ENCODE assay signal across 9 cellular contexts in genomic region chr20:41619360-41620115, GRCh38. TPM values are rescaled to one million over a fixed set of nuclear protein-coding genes. Genes with fewer than 3 reads are reported as not detected.
A peak's percentile ranks its signal among the peaks of the same experiment; 100 is the strongest.
DNase-seq lines count a peak whose midpoint lies in the region; ATAC-seq and TF ChIP-seq lines count a peak whose summit lies in the region.
"Had no signal": no experiment of that assay in that cellular context is flagged by ENCODE, and none has a peak within 500 bp of the region (broad histone marks: within the 10 kb centered on the region; RNA-seq: fewer than 3 reads in every experiment).

No MANE protein-coding gene starts in this region.

- H2AK5ac ChIP-seq in trophoblast cell (ENCODE audit: low read length), result no peak overlapping the region

- H3K14ac ChIP-seq in trophoblast cell (ENCODE audit: low read length), result no peak overlapping the region

- no CpG with 5 or more reads among the region's 5 CpGs for WGBS in trophoblast cell (ENCODE audit: extremely low coverage, insufficient coverage, insufficient read length)

- DNase-seq in DMS 273 (lab: John Stamatoyannopoulos, UW; ENCODE audit: unreplicated experiment) (peak; percentile 38), DMS 273 treated with DMSO at 0.1 percent for 48 hours (lab: John Stamatoyannopoulos, UW) (no peak), NCI-H345 (lab: John Stamatoyannopoulos, UW) (peak; percentile 54), dorsolateral prefrontal cortex (no peak), trophoblast cell (no peak), NCI-H446 treated with DMSO at 0.1 percent for 48 hours (lab: John Stamatoyannopoulos, UW) (no peak), hippocampal formation (lab: John Stamatoyannopoulos, UW) (no peak)
- DNase-seq: activated effector memory CD4-positive, alpha-beta T cell treated with anti-CD3 and anti-CD28 coated beads, Interleukin-2, amount 50 U/mL, for 16 hours had no signal

- peaks cover 5% of the 10 kb centered on the region for H3K79me1 ChIP-seq in trophoblast cell (ENCODE audit: low read length)

- H2AFZ ChIP-seq in trophoblast cell (ENCODE audit: insufficient read depth, low read length, poor library complexity), result no peak overlapping the region

- no peak overlapping the region for H2BK5ac ChIP-seq in trophoblast cell (ENCODE audit: low read depth, low read length, poor library complexity)

- intact Hi-C loops in dorsolateral prefrontal cortex (cut with DNase I), result no loop called here

- H2BK120ac ChIP-seq in trophoblast cell (ENCODE audit: insufficient read depth, low read length, poor library complexity), result no peak overlapping the region

- H3K4me3 ChIP-seq in dorsolateral prefrontal cortex (peak overlapping the region; percentile 58 to 94 (median 80)), trophoblast cell (ENCODE audit: low read depth, low read length) (no peak overlapping the region)

- H3K27ac ChIP-seq in dorsolateral prefrontal cortex (peak overlapping the region in 55 of 59 donors; percentile 0 to 95 (median 85)), trophoblast cell (ENCODE audit: low read depth, low read length) (no peak overlapping the region)

- no peaks in the 10 kb centered on the region for H3K9me3 ChIP-seq in trophoblast cell (ENCODE audit: insufficient read depth, low read depth, low read length)

- no peak overlapping the region for H3K9ac ChIP-seq in trophoblast cell (ENCODE audit: low read length)

- peaks cover 0 to 6% of the 10 kb centered on the region in 2 experiments for H3K4me1 ChIP-seq in trophoblast cell (ENCODE audit: control insufficient read depth in 1 of 2, insufficient read depth in 2 of 2, low read length in 2 of 2)

- H2BK12ac ChIP-seq in trophoblast cell (ENCODE audit: low read length), result no peak overlapping the region

- H3K79me2 ChIP-seq in trophoblast cell (ENCODE audit: control insufficient read depth, insufficient read depth, low read length, poor library complexity), result peaks cover 9% of the 10 kb centered on the region

- ATAC-seq in HG03342 (IDR thresholded peaks at IDR 0.05; ENCODE audit: unreplicated experiment), result no peak

- H3K18ac ChIP-seq in trophoblast cell (ENCODE audit: low read length), result no peak overlapping the region

- no peaks in the 10 kb centered on the region for H3K36me3 ChIP-seq in trophoblast cell (ENCODE audit: control insufficient read depth in 1 of 2, insufficient read depth in 2 of 2, low read length in 2 of 2)

- H3K27me3 ChIP-seq in dorsolateral prefrontal cortex (no peaks in the 10 kb centered on the region), trophoblast cell (ENCODE audit: insufficient read depth, low read length) (no peaks in the 10 kb centered on the region)

- H3K23ac ChIP-seq in trophoblast cell (ENCODE audit: low read length), result no peak overlapping the region

- peak in 1 of 56 donors; percentile 12 for TF ChIP-seq CTCF in dorsolateral prefrontal cortex (IDR thresholded peaks at IDR 0.05 in 54 of 56, conservative IDR thresholded peaks at IDR 0.05 in 2 of 56; ENCODE audit: low read depth in 1 of 56, partially characterized antibody in 56 of 56)

- H4K8ac ChIP-seq in trophoblast cell (ENCODE audit: low read depth, low read length), result no peak overlapping the region

- no peak overlapping the region for H3K4ac ChIP-seq in trophoblast cell (ENCODE audit: low read depth, low read length)

- H4K91ac ChIP-seq in trophoblast cell (ENCODE audit: low read depth, low read length), result no peak overlapping the region

- H3K4me2 ChIP-seq in trophoblast cell (ENCODE audit: low read length), result peak overlapping the region; percentile 97

- H4K12ac ChIP-seq in trophoblast cell (ENCODE audit: low read depth, low read length), result no peak overlapping the region

RNA-seq across cellular contexts. Expression of gene CHD6, which starts 1.4 kb away (rescaled TPM):
- 100 to 1,000 TPM in 110 of 120 experiments, 10 to 100 TPM in 10; 89.1 to 162 (median 116) TPM for total RNA-seq in dorsolateral prefrontal cortex
- 19.7 and 21.6 TPM in 2 replicates for polyA plus RNA-seq in trophoblast cell (2013)

Comparison
In these comparisons a context has a peak if more than half of its experiments do, and no peak if none do; other contexts are left out.
1. DNase-seq: peak in DMS 273 (single experiment) and NCI-H345 (single experiment); none in DMS 273 treated with DMSO at 0.1 percent for 48 hours (single experiment), dorsolateral prefrontal cortex (0 of 10), trophoblast cell (0 of 2), NCI-H446 treated with DMSO at 0.1 percent for 48 hours (single experiment) and hippocampal formation (0 of 2).